Comparison of ENCODE assay signal across 9 cellular contexts in genomic region chr3:169264711-169265110, GRCh38.
DNase-seq lines count a peak whose midpoint lies in the region; ATAC-seq and TF ChIP-seq lines count a peak whose summit lies in the region.
"Had no signal": no experiment of that assay in that cellular context is flagged by ENCODE, and none has a peak within 500 bp of the region (broad histone marks: within the 10 kb centered on the region; RNA-seq: fewer than 3 reads in every experiment).

No MANE protein-coding gene starts in this region.

- no peak overlapping the region for H3K27ac ChIP-seq in gastrocnemius medialis

- H3K9me3 ChIP-seq in gastrocnemius medialis = no peaks in the 10 kb centered on the region

- no peak overlapping the region for H3K4me3 Mint-ChIP-seq in effector memory CD8-positive, alpha-beta T cell

- ATAC-seq in esophagus mucosa = peak; percentile 45
- peak; percentile 36 to 39 for ATAC-seq in gastrocnemius medialis
- no peak for ATAC-seq in effector memory CD8-positive, alpha-beta T cell (replicated peaks)

- in situ Hi-C loops in gastrocnemius medialis (cut with MboI; ENCODE audit: low sequenced_read_pairs in 4 of 4) = no loop called here

- H3K4me1 ChIP-seq in gastrocnemius medialis = no peaks in the 10 kb centered on the region

- TF ChIP-seq CTCF in gastrocnemius medialis (IDR thresholded peaks at IDR 0.05 in 4 of 5, conservative IDR thresholded peaks at IDR 0.05 in 1 of 5) (no peak), GM10248 (IDR thresholded peaks at IDR 0.05; ENCODE audit: control extremely low read depth, extremely low read depth, low read depth, missing control alignments) (no peak)

- H3K36me3 ChIP-seq in gastrocnemius medialis = no peaks in the 10 kb centered on the region

- DNase-seq in HT-29 (ENCODE audit: low spot score) (peak; percentile 90), NCI-H446 treated with DMSO at 0.1 percent for 48 hours (lab: John Stamatoyannopoulos, UW) (peak; percentile 77), gastrocnemius medialis (no peak), iPS-NIHi11 (ENCODE audit: low spot score) (no peak), GM10248 (ENCODE audit: extremely low spot score) (no peak), GDM1 (lab: John Stamatoyannopoulos, UW) (no peak)
- DNase-seq in effector memory CD8-positive, alpha-beta T cell = no peak
- DNase-seq: activated CD4-positive, alpha-beta T cell treated with anti-CD3 and anti-CD28 coated beads for 1 hour had no signal

- intact Hi-C loops in gastrocnemius medialis (cut with DNase I; ENCODE audit: low total_unique reads) = no loop called here

- H3K9me3 Mint-ChIP-seq in effector memory CD8-positive, alpha-beta T cell = peaks cover 0 to 8% of the 10 kb centered on the region in 2 donors

- no peak overlapping the region for H3K27ac Mint-ChIP-seq in effector memory CD8-positive, alpha-beta T cell

- H3K27me3 Mint-ChIP-seq in effector memory CD8-positive, alpha-beta T cell = no peaks in the 10 kb centered on the region

- no peaks in the 10 kb centered on the region for H3K4me1 Mint-ChIP-seq in effector memory CD8-positive, alpha-beta T cell (ENCODE audit: low read depth in 2 of 2)

- H3K36me3 Mint-ChIP-seq in effector memory CD8-positive, alpha-beta T cell (ENCODE audit: insufficient read depth) = peaks cover 2% of the 10 kb centered on the region

- CTCF ChIA-PET in GM10248 (lab: Yijun Ruan, JAX) = no interaction called here

- no peak overlapping the region for H3K4me3 ChIP-seq in gastrocnemius medialis

- POLR2A ChIA-PET in GM10248 (lab: Yijun Ruan, JAX) = no interaction called here

- no peak for TF ChIP-seq POLR2A in gastrocnemius medialis (IDR thresholded peaks at IDR 0.05)

- no peaks in the 10 kb centered on the region for H3K27me3 ChIP-seq in gastrocnemius medialis

Comparison
In these comparisons a context has a peak if more than half of its experiments do, and no peak if none do; other contexts are left out.
1. DNase-seq: peak in HT-29 (single experiment) and NCI-H446 treated with DMSO at 0.1 percent for 48 hours (single experiment); none in gastrocnemius medialis (0 of 2), effector memory CD8-positive, alpha-beta T cell (0 of 3), iPS-NIHi11 (single experiment), GM10248 (single experiment) and GDM1 (single experiment).